ENCODE assay signal across 25 cellular contexts in genomic region chr20:458766-459165, GRCh38. TPM values are rescaled to one million over a fixed set of nuclear protein-coding genes. Genes with fewer than 3 reads are reported as not detected.
DNase-seq lines count a peak whose midpoint lies in the region; ATAC-seq and TF ChIP-seq lines count a peak whose summit lies in the region.
"Had no signal": no experiment of that assay in that cellular context is flagged by ENCODE, and none has a peak within 500 bp of the region (broad histone marks: within the 10 kb centered on the region; RNA-seq: fewer than 3 reads in every experiment).

No MANE protein-coding gene starts in this region.

- H3K4me1 Mint-ChIP-seq in activated T-cell treated with anti-CD3 and anti-CD28 coated beads, Interleukin-2, amount 50 U/mL, for 72 hours (ENCODE audit: low read depth): peaks cover 53% of the 10 kb centered on the region
- H3K4me1 Mint-ChIP-seq in brain (peaks cover 50% of the 10 kb centered on the region), endodermal cell (peaks cover 24% of the 10 kb centered on the region)

- H3K36me3 ChIP-seq in osteoblast (ENCODE audit: insufficient read depth, low read length) (no peaks in the 10 kb centered on the region), endodermal cell (ENCODE audit: control insufficient read depth, insufficient read depth, low read length) (peaks cover 6% of the 10 kb centered on the region)
- H3K36me3 ChIP-seq: MG63, vagina had no signal

- H3K4me3 ChIP-seq in osteoblast (ENCODE audit: insufficient read depth, low read length): no peak overlapping the region
- no peak overlapping the region for H3K4me3 ChIP-seq in endodermal cell (ENCODE audit: low read length)
- H3K4me3 ChIP-seq: MG63, SK-N-MC, vagina had no signal

- H3K36me3 Mint-ChIP-seq in activated T-cell treated with anti-CD3 and anti-CD28 coated beads, Interleukin-2, amount 50 U/mL, for 72 hours (ENCODE audit: insufficient read depth in 2 of 2): peaks cover 2 to 6% of the 10 kb centered on the region in 2 donors
- H3K36me3 Mint-ChIP-seq in brain (peaks cover 22% of the 10 kb centered on the region), endodermal cell (ENCODE audit: low read depth) (peaks cover 5% of the 10 kb centered on the region)
- H3K36me3 Mint-ChIP-seq: memory B cell, naive B cell had no signal

- H3K4me1 ChIP-seq in osteoblast (ENCODE audit: insufficient read depth, low read length) (peaks cover 14% of the 10 kb centered on the region), endodermal cell (ENCODE audit: control insufficient read depth, insufficient read depth, low read length) (peaks cover 4% of the 10 kb centered on the region)

- peak overlapping the region; percentile 50 for H3K27ac Mint-ChIP-seq in activated T-cell treated with anti-CD3 and anti-CD28 coated beads, Interleukin-2, amount 50 U/mL, for 72 hours
- peak overlapping the region in 3 of 5 experiments; percentile 12 to 78 (median 53) for H3K27ac Mint-ChIP-seq in brain
- H3K27ac Mint-ChIP-seq in endodermal cell: no peak overlapping the region
- H3K27ac Mint-ChIP-seq: effector memory CD8-positive, alpha-beta T cell; memory B cell had no signal

- ATAC-seq in activated T-cell treated with anti-CD3 and anti-CD28 coated beads, Interleukin-2, amount 50 U/mL, for 72 hours (replicated peaks in 1 of 2): no peak
- no peak for ATAC-seq in HG02981 (IDR thresholded peaks at IDR 0.05; ENCODE audit: unreplicated experiment)
- ATAC-seq: activated CD4-positive, CD25-positive, alpha-beta regulatory T cell treated with anti-CD3 and anti-CD28 coated beads, Interleukin-2, amount 50 U/mL, for 24 hours; effector memory CD8-positive, alpha-beta T cell had no signal

- peaks cover 78% of the 10 kb centered on the region for H3K79me2 ChIP-seq in osteoblast (ENCODE audit: insufficient read depth, low read length)

- peak overlapping the region; percentile 7 to 62 for H3K4me3 Mint-ChIP-seq in activated T-cell treated with anti-CD3 and anti-CD28 coated beads, Interleukin-2, amount 50 U/mL, for 72 hours
- H3K4me3 Mint-ChIP-seq in brain (peak overlapping the region; percentile 25 to 80 (median 52)), endodermal cell (no peak overlapping the region)
- H3K4me3 Mint-ChIP-seq: central memory CD8-positive, alpha-beta T cell; effector memory CD8-positive, alpha-beta T cell; memory B cell had no signal

- no peaks in the 10 kb centered on the region for H3K9me3 Mint-ChIP-seq in activated T-cell treated with anti-CD3 and anti-CD28 coated beads, Interleukin-2, amount 50 U/mL, for 72 hours
- H3K9me3 Mint-ChIP-seq in brain (peaks cover 0 to 3% (median 0%) of the 10 kb centered on the region in 5 experiments), endodermal cell (no peaks in the 10 kb centered on the region)
- H3K9me3 Mint-ChIP-seq: central memory CD8-positive, alpha-beta T cell; effector memory CD8-positive, alpha-beta T cell; memory B cell; naive B cell had no signal

- H3K27ac ChIP-seq in osteoblast (ENCODE audit: low read depth, low read length): no peak overlapping the region
- H3K27ac ChIP-seq in endodermal cell (ENCODE audit: low read depth, low read length): no peak overlapping the region
- H3K27ac ChIP-seq: SK-N-MC, vagina had no signal

- H3K27me3 ChIP-seq in osteoblast (ENCODE audit: insufficient read depth, low read length): no peaks in the 10 kb centered on the region
- peaks cover 4% of the 10 kb centered on the region for H3K27me3 ChIP-seq in endodermal cell (ENCODE audit: control insufficient read depth, insufficient read depth, low read length, poor library complexity, severe bottlenecking)
- H3K27me3 ChIP-seq: MG63, vagina had no signal

- H3K27me3 Mint-ChIP-seq in activated T-cell treated with anti-CD3 and anti-CD28 coated beads, Interleukin-2, amount 50 U/mL, for 72 hours (ENCODE audit: low read depth): no peaks in the 10 kb centered on the region
- peaks cover 4% of the 10 kb centered on the region for H3K27me3 Mint-ChIP-seq in brain
- H3K27me3 Mint-ChIP-seq in endodermal cell (ENCODE audit: insufficient read depth): peaks cover 9% of the 10 kb centered on the region
- H3K27me3 Mint-ChIP-seq: CD4-positive, CD25-positive, alpha-beta regulatory T cell; central memory CD8-positive, alpha-beta T cell; effector memory CD8-positive, alpha-beta T cell; memory B cell had no signal

- no peak overlapping the region for H3K4me2 ChIP-seq in osteoblast (ENCODE audit: insufficient read depth, low read length)

- in situ Hi-C loops in KBM-7 (cut with MboI; ENCODE audit: low pct_unique_long_range_greater_than_20kb, low sequenced_read_pairs): no loop called here

- H3K9ac ChIP-seq in endodermal cell (ENCODE audit: extremely low read depth, low read length, poor library complexity, severe bottlenecking): no peak overlapping the region

- H3K9me3 ChIP-seq in osteoblast (ENCODE audit: low read depth, low read length): no peaks in the 10 kb centered on the region
- no peaks in the 10 kb centered on the region for H3K9me3 ChIP-seq in endodermal cell (ENCODE audit: control insufficient read depth, low read length)
- H3K9me3 ChIP-seq: MG63, vagina had no signal

- no peak for DNase-seq in activated T-cell treated with anti-CD3 and anti-CD28 coated beads, Interleukin-2, amount 50 U/mL, for 72 hours
- DNase-seq in activated T-cell treated with anti-CD3 and anti-CD28 coated beads for 4 hours (no peak), KBM-7 (peak; percentile 66), osteoblast (ENCODE audit: insufficient read length, low spot score, missing footprints) (peak; percentile 62), AG08396 (ENCODE audit: low spot score) (no peak), endodermal cell (no peak)
- DNase-seq: activated CD8-positive, alpha-beta memory T cell treated with anti-CD3 and anti-CD28 coated beads for 24 hours; activated effector memory CD4-positive, alpha-beta T cell treated with anti-CD3 and anti-CD28 coated beads, Interleukin-2, amount 50 U/mL, for 16 hours; CD4-positive, CD25-positive, alpha-beta regulatory T cell; effector memory CD8-positive, alpha-beta T cell; H7; hypothalamus; MG63; naive B cell; NCI-H1694 treated with DMSO at 0.1 percent for 48 hours; NK-92 treated with Interleukin-12 subunit alpha and Interleukin-12 subunit beta, amount 100 ng/mL, for 24 hours; stimulated activated CD4-positive, alpha-beta T cell treated with anti-CD3 and anti-CD28 coated beads, Interleukin-4, amount 100 ng/mL, for 4 hours; substantia nigra had no signal

- TF ChIP-seq CTCF in brain (conservative IDR thresholded peaks at IDR 0.05): no peak
- peak; percentile 18 for TF ChIP-seq CTCF in osteoblast (IDR thresholded peaks at IDR 0.05; ENCODE audit: extremely low read depth, low read depth, low read length)
- TF ChIP-seq CTCF in endodermal cell (conservative IDR thresholded peaks at IDR 0.05): no peak

- H4K20me1 ChIP-seq in osteoblast (ENCODE audit: insufficient read depth, low read length): peaks cover 53% of the 10 kb centered on the region

- 88 to 94% methylated on average over 2 to 6 of the region's 6 CpGs for WGBS in endodermal cell (ENCODE audit: insufficient coverage in 1 of 2, insufficient read length in 1 of 2), 2 experiments

- H2AFZ ChIP-seq in osteoblast (ENCODE audit: low read length): no peak overlapping the region

RNA-seq across cellular contexts. Expression of gene TBC1D20, which starts 3.6 kb away (rescaled TPM):
- total RNA-seq in activated T-cell treated with anti-CD3 and anti-CD28 coated beads, Interleukin-2, amount 50 U/mL, for 72 hours: 10 to 100 TPM; 26.7 to 28.2 TPM
- polyA plus RNA-seq in brain (ENCODE audit: insufficient read depth, low read depth, low replicate concordance): 32.2 TPM
- total RNA-seq in osteoblast (57.5 and 64.8 TPM in 2 replicates), endodermal cell (10 to 100 TPM; 24.9 to 28.0 TPM)
- 24.5 TPM for polyA plus RNA-seq in endodermal cell (2013, experiment 1 of 2)
- 23.7 TPM for polyA plus RNA-seq in endodermal cell (2013, experiment 2 of 2)

RNA-seq across cellular contexts. Expression of gene RBCK1, which starts 50.7 kb away (rescaled TPM):
- 100 to 1,000 TPM; 176 to 198 TPM for total RNA-seq in activated T-cell treated with anti-CD3 and anti-CD28 coated beads, Interleukin-2, amount 50 U/mL, for 72 hours
- 63.0 TPM for polyA plus RNA-seq in brain (ENCODE audit: insufficient read depth, low read depth, low replicate concordance)
- total RNA-seq in osteoblast: 73.1 and 104 TPM in 2 replicates
- total RNA-seq in endodermal cell: 10 to 100 TPM; 61.7 to 63.7 TPM
- polyA plus RNA-seq in endodermal cell (2013, experiment 1 of 2): 56.3 TPM
- polyA plus RNA-seq in endodermal cell (2013, experiment 2 of 2): 44.3 TPM

Comparison
In these comparisons a context has a peak if more than half of its experiments do, and no peak if none do; other contexts are left out.
1. DNase-seq: peak in KBM-7 (single experiment) and osteoblast (single experiment); none in activated T-cell treated with anti-CD3 and anti-CD28 coated beads, Interleukin-2, amount 50 U/mL, for 72 hours (0 of 2), activated T-cell treated with anti-CD3 and anti-CD28 coated beads for 4 hours (single experiment), AG08396 (single experiment) and endodermal cell (single experiment).